Comparison of ENCODE assay signal across 20 cellular contexts in the genomic region with DNA sequence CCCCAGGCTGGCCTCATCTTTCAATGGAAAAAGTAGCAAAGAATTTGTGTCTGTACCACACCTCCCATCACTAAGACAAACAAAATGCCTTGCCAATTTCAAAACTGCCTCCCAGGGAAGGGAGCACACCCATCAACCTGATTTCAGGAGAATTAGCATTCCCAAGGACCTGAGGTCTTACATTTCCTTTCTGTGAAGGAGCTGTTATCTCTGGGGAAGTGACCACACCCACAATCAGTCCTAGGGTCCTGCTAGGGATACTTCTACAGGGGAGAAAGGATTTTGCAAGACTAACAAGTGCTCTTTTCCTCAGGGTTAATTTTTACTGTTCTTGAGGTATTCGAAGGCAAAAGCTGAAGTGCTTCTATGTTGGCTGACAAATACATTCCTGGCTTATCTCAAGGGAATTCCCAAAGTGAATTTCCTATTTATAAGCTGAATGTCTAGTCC.
A peak's percentile ranks its signal among the peaks of the same experiment; 100 is the strongest.
DNase-seq lines count a peak whose midpoint lies in the region; ATAC-seq and TF ChIP-seq lines count a peak whose summit lies in the region.
"Had no signal": no experiment of that assay in that cellular context is flagged by ENCODE, and none has a peak within 500 bp of the region (broad histone marks: within the 10 kb centered on the region; RNA-seq: fewer than 3 reads in every experiment).

No MANE protein-coding gene starts in this region.

- no peaks in the 10 kb centered on the region for H4K20me1 ChIP-seq in GM23338 (replicated peaks; ENCODE audit: insufficient read depth)

- H3K27ac Mint-ChIP-seq in GM23338 (no peak overlapping the region), osteocyte (ENCODE audit: unreplicated experiment) (peak overlapping the region; percentile 85)
- H3K27ac Mint-ChIP-seq in T-helper 2 cell treated with Interferon-gamma antibody and Interleukin-4, amounts not matched to agents 5 μg/mL and 100 μg/mL, for 36 hours, result no peak overlapping the region
- H3K27ac Mint-ChIP-seq: activated naive CD4-positive, alpha-beta T cell treated with anti-CD3 and anti-CD28 coated beads, Interleukin-2, amount 50 U/mL, for 24 hours had no signal

- 0 out of 2 replicates have a peak, but pooled peaks cover 6% of the 10 kb centered on the region for H3K9me2 ChIP-seq in GM23338 (ENCODE audit: insufficient read depth)

- H3K27ac ChIP-seq in GM23338 (ENCODE audit: low read depth) (peak overlapping the region; percentile 67; the same call in 1 of the 2 replicates), right cardiac atrium (ENCODE audit: low read length) (peak overlapping the region; percentile 39)

- intact Hi-C loops in right cardiac atrium (cut with DNase I), result loop anchor here in 3 of 4 donors (5.0 to 10.0 kb wide), 3 partner anchors 97 to 227 kb away; partner anchors contain the start of genes ITGA1 (in 1 of the 3) and PELO (in 1 of the 3)

- H3K4me2 ChIP-seq in GM23338, result peak overlapping the region; percentile 8; the same call in 1 of the 2 replicates

- H3K27me3 Mint-ChIP-seq in GM23338 (ENCODE audit: insufficient read depth, low read depth, poor library complexity), result peaks cover 2% of the 10 kb centered on the region
- no peaks in the 10 kb centered on the region for H3K27me3 Mint-ChIP-seq in osteocyte (ENCODE audit: unreplicated experiment)
- peaks cover 45% of the 10 kb centered on the region for H3K27me3 Mint-ChIP-seq in T-helper 2 cell treated with Interferon-gamma antibody and Interleukin-4, amounts not matched to agents 5 μg/mL and 100 μg/mL, for 36 hours (ENCODE audit: low read depth)
- H3K27me3 Mint-ChIP-seq: activated naive CD4-positive, alpha-beta T cell treated with anti-CD3 and anti-CD28 coated beads, Interleukin-2, amount 50 U/mL, for 24 hours had no signal

- no peaks in the 10 kb centered on the region for H3F3A ChIP-seq in GM23338 (replicated peaks; ENCODE audit: low read depth)

- H2AFZ ChIP-seq in GM23338, result no peak overlapping the region

- DNase-seq in GM23338 (ENCODE audit: low spot score) (peak; percentile 63), astrocyte of the hippocampus (ENCODE audit: low read depth, low spot score) (peak; percentile 22), right cardiac atrium (no peak), osteocyte (ENCODE audit: extremely low spot score, unreplicated experiment) (no peak), T-helper 1 cell (no peak), NCI-H1436 (lab: John Stamatoyannopoulos, UW) (no peak)
- DNase-seq in T-helper 2 cell treated with Interferon-gamma antibody and Interleukin-4, amounts not matched to agents 5 μg/mL and 100 μg/mL, for 36 hours (ENCODE audit: low spot score), result no peak
- DNase-seq: activated CD4-positive, alpha-beta T cell treated with anti-CD3 and anti-CD28 coated beads for 48 hours; activated T-cell treated with anti-CD3 and anti-CD28 coated beads for 4 hours; AML-193; GF-D8; kidney; naive B cell; NCI-H2107; SHP77; T1000 had no signal

- H3K9me3 ChIP-seq in right cardiac atrium (ENCODE audit: control insufficient read depth, low read length), result no peaks in the 10 kb centered on the region

- WGBS in right cardiac atrium, result 15% methylated on average over 1 of the region's 1 CpG

- H3K4me1 ChIP-seq in GM23338 (ENCODE audit: insufficient read depth), result peaks cover 35% of the 10 kb centered on the region
- H3K4me1 ChIP-seq in right cardiac atrium (ENCODE audit: control insufficient read depth, insufficient read depth, low read length), result no peaks in the 10 kb centered on the region

- H3K36me3 ChIP-seq in GM23338 (ENCODE audit: insufficient read depth), result no peaks in the 10 kb centered on the region

- H3K4me3 ChIP-seq in GM23338 (no peak overlapping the region), right cardiac atrium (ENCODE audit: low read length) (no peak overlapping the region)

- H3K79me2 ChIP-seq in GM23338 (replicated peaks; ENCODE audit: insufficient read depth), result no peaks in the 10 kb centered on the region

- no peaks in the 10 kb centered on the region for H3K27me3 ChIP-seq in GM23338 (ENCODE audit: insufficient read depth)
- H3K27me3 ChIP-seq in right cardiac atrium (ENCODE audit: control insufficient read depth, insufficient read depth), result no peaks in the 10 kb centered on the region

- H3K4me1 Mint-ChIP-seq in GM23338, result peaks cover 44% of the 10 kb centered on the region
- peaks cover 61% of the 10 kb centered on the region for H3K4me1 Mint-ChIP-seq in osteocyte (ENCODE audit: unreplicated experiment)
- H3K4me1 Mint-ChIP-seq in T-helper 2 cell treated with Interferon-gamma antibody and Interleukin-4, amounts not matched to agents 5 μg/mL and 100 μg/mL, for 36 hours (ENCODE audit: low read depth), result peaks cover 2% of the 10 kb centered on the region
- H3K4me1 Mint-ChIP-seq: naive B cell had no signal

- no peaks in the 10 kb centered on the region for H3K36me3 Mint-ChIP-seq in GM23338 (ENCODE audit: low read depth)
- no peaks in the 10 kb centered on the region for H3K36me3 Mint-ChIP-seq in osteocyte (ENCODE audit: unreplicated experiment)
- no peaks in the 10 kb centered on the region for H3K36me3 Mint-ChIP-seq in T-helper 2 cell treated with Interferon-gamma antibody and Interleukin-4, amounts not matched to agents 5 μg/mL and 100 μg/mL, for 36 hours (ENCODE audit: low read depth)
- H3K36me3 Mint-ChIP-seq: activated naive CD4-positive, alpha-beta T cell treated with anti-CD3 and anti-CD28 coated beads, Interleukin-2, amount 50 U/mL, for 24 hours; naive B cell had no signal

- peak; percentile 64 for ATAC-seq in GM23338
- ATAC-seq in right cardiac atrium, result peak; percentile 43 to 90
- ATAC-seq in HG02678 (IDR thresholded peaks at IDR 0.05; ENCODE audit: unreplicated experiment), result no peak
- ATAC-seq: HepG2 had no signal

- H3K4me3 Mint-ChIP-seq in GM23338 (no peak overlapping the region), osteocyte (ENCODE audit: unreplicated experiment) (no peak overlapping the region)
- no peak overlapping the region for H3K4me3 Mint-ChIP-seq in T-helper 2 cell treated with Interferon-gamma antibody and Interleukin-4, amounts not matched to agents 5 μg/mL and 100 μg/mL, for 36 hours
- H3K4me3 Mint-ChIP-seq: activated naive CD4-positive, alpha-beta T cell treated with anti-CD3 and anti-CD28 coated beads, Interleukin-2, amount 50 U/mL, for 24 hours; central memory CD8-positive, alpha-beta T cell; naive B cell had no signal

- no peak for TF ChIP-seq CTCF in GM23338 (conservative IDR thresholded peaks at IDR 0.05; ENCODE audit: low read depth in 2 of 2)
- TF ChIP-seq CTCF in osteocyte (IDR thresholded peaks at IDR 0.05), result no peak

- H3K9me3 Mint-ChIP-seq in GM23338 (no peaks in the 10 kb centered on the region), osteocyte (ENCODE audit: unreplicated experiment) (peaks cover 3% of the 10 kb centered on the region)
- H3K9me3 Mint-ChIP-seq in T-helper 2 cell treated with Interferon-gamma antibody and Interleukin-4, amounts not matched to agents 5 μg/mL and 100 μg/mL, for 36 hours, result no peaks in the 10 kb centered on the region
- H3K9me3 Mint-ChIP-seq: activated naive CD4-positive, alpha-beta T cell treated with anti-CD3 and anti-CD28 coated beads, Interleukin-2, amount 50 U/mL, for 24 hours; central memory CD8-positive, alpha-beta T cell; naive B cell had no signal

TF ChIP-seq in GM23338, 12 proteins besides CTCF, POLR2A, EP300 and RAD21:
- TF ChIP-seq ZNF114 (CRISPR knock-in tag; IDR thresholded peaks at IDR 0.05), result no peak
- peak; percentile 8 for TF ChIP-seq REST (IDR thresholded peaks at IDR 0.05; ENCODE audit: unreplicated experiment)
- no peak for TF ChIP-seq ETS1 (IDR thresholded peaks at IDR 0.05)
- TF ChIP-seq NANOG (IDR thresholded peaks at IDR 0.05; ENCODE audit: borderline replicate concordance), result no peak

Comparison
In these comparisons a context has a peak if more than half of its experiments do, and no peak if none do; other contexts are left out.
1. DNase-seq: peak in GM23338 (single experiment) and astrocyte of the hippocampus (single experiment); none in right cardiac atrium (0 of 3), osteocyte (single experiment), T-helper 1 cell (0 of 5), T-helper 2 cell treated with Interferon-gamma antibody and Interleukin-4, amounts not matched to agents 5 μg/mL and 100 μg/mL, for 36 hours (single experiment) and NCI-H1436 (single experiment).